Comparison of ENCODE assay signal across 22 cellular contexts in the genomic region with DNA sequence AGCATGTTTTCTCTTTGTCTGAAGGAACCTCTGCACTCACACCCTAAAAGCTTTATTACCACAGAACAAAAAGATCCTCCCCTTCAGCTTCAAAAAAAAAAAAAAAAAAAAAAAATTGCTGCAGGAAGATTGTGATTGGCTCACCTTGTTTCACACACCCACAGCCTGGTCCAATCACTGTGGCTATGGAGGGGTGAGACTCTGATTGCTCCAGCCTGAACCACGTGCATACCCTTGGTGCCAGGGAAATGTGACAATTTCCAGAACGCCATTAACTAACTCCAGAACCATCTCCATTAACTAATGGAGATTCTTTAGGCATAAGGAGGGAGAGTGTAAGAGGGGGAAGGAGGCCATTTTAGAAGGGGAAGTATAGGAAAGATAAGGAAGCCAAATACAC.
DNase-seq lines count a peak whose midpoint lies in the region; FAIRE-seq and TF ChIP-seq lines count a peak whose summit lies in the region.
"Had no signal": no experiment of that assay in that cellular context is flagged by ENCODE, and none has a peak within 500 bp of the region (broad histone marks: within the 10 kb centered on the region; RNA-seq: fewer than 3 reads in every experiment).

No MANE protein-coding gene starts in this region.

- no peak overlapping the region for H3K18ac ChIP-seq in H1 (ENCODE audit: extremely low read depth, low read length)

- H2BK12ac ChIP-seq in H1 (ENCODE audit: low read depth, low read length), result no peak overlapping the region

- no peaks in the 10 kb centered on the region for H3F3A ChIP-seq in GM23248 (ENCODE audit: insufficient read depth)

- no peak overlapping the region for H4K8ac ChIP-seq in H1 (ENCODE audit: extremely low read depth, insufficient read depth, low read length)

- H3K9ac ChIP-seq in Karpas-422 (ENCODE audit: low read length) (no peak overlapping the region), H1 (replicated peaks in 1 of 4; ENCODE audit: extremely low read depth in 1 of 4, low read depth in 3 of 4, low read length in 3 of 4) (no peak overlapping the region), GM23248 (no peak overlapping the region)

- CTCF ChIA-PET in H1 (lab: Charles Lee; ENCODE audit: partially characterized antibody), result no interaction called here

- H3K4me2 ChIP-seq in Karpas-422 (ENCODE audit: low read depth, low read length, poor library complexity, severe bottlenecking) (no peak overlapping the region), H1 (ENCODE audit: insufficient read depth in 1 of 2, low read depth in 2 of 2, low read length in 2 of 2) (no peak overlapping the region), GM23248 (ENCODE audit: unreplicated experiment) (no peak overlapping the region)

- H3K27ac ChIP-seq in Karpas-422 (ENCODE audit: low read length), result no peak overlapping the region
- H3K27ac ChIP-seq in H1 (ENCODE audit: low read depth, low read length), result no peak overlapping the region
- no peak overlapping the region for H3K27ac ChIP-seq in testis
- no peak overlapping the region for H3K27ac ChIP-seq in GM23248
- H3K27ac ChIP-seq: 22Rv1 had no signal

- no peaks in the 10 kb centered on the region for H3K79me2 ChIP-seq in Karpas-422 (ENCODE audit: low read length)
- H3K79me2 ChIP-seq in H1 (ENCODE audit: control insufficient read depth in 1 of 2, insufficient read depth in 2 of 2, low read length in 2 of 2), result no peaks in the 10 kb centered on the region
- no peaks in the 10 kb centered on the region for H3K79me2 ChIP-seq in GM23248 (ENCODE audit: insufficient read depth)

- H2BK15ac ChIP-seq in H1 (ENCODE audit: low read length), result no peak overlapping the region

- H3K9me2 ChIP-seq in Karpas-422 (replicated peaks; ENCODE audit: insufficient read depth, low read length), result no peaks in the 10 kb centered on the region; the same call in 1 of the 2 replicates
- H3K9me2 ChIP-seq in GM23248 (ENCODE audit: insufficient read depth), result no peaks in the 10 kb centered on the region

- TF ChIP-seq CTCF in H1 (IDR thresholded peaks at IDR 0.05; ENCODE audit: control extremely low read depth in 1 of 3, insufficient read depth in 1 of 3, low read depth in 1 of 3, low read length in 3 of 3) (no peak), testis (IDR thresholded peaks at IDR 0.05) (no peak)

- no peak overlapping the region for H2BK5ac ChIP-seq in H1 (ENCODE audit: low read depth, low read length)

- no peak for TF ChIP-seq RAD21 in H1 (IDR thresholded peaks at IDR 0.05 in 1 of 2, conservative IDR thresholded peaks at IDR 0.05 in 1 of 2; ENCODE audit: low read depth in 2 of 2, low read length in 2 of 2)

- no peaks in the 10 kb centered on the region for H3K79me1 ChIP-seq in H1 (ENCODE audit: low read depth, low read length)

- intact Hi-C loops in testis (cut with DNase I; ENCODE audit: low total_unique reads), result no loop called here

- H3K36me3 ChIP-seq in Karpas-422 (ENCODE audit: insufficient read depth, low read length) (no peaks in the 10 kb centered on the region), H1 (ENCODE audit: control insufficient read depth in 2 of 4, insufficient read depth in 4 of 4, low read length in 3 of 4) (no peaks in the 10 kb centered on the region), testis (ENCODE audit: low read depth, missing control alignments) (no peaks in the 10 kb centered on the region), GM23248 (ENCODE audit: low read depth) (no peaks in the 10 kb centered on the region)

- H3K4ac ChIP-seq in H1 (replicated peaks; ENCODE audit: insufficient read length, low read depth, low read length), result no peak overlapping the region

- H3K9me3 ChIP-seq in Karpas-422 (ENCODE audit: low read length) (no peaks in the 10 kb centered on the region), H1 (ENCODE audit: insufficient read depth in 2 of 2, low read depth in 1 of 2, low read length in 1 of 2) (no peaks in the 10 kb centered on the region), testis (no peaks in the 10 kb centered on the region), GM23248 (ENCODE audit: low read depth) (no peaks in the 10 kb centered on the region)

- in situ Hi-C loops in GM23248 (cut with MboI), result no loop called here

- H3K27me3 ChIP-seq in Karpas-422 (ENCODE audit: low read length), result no peaks in the 10 kb centered on the region
- no peaks in the 10 kb centered on the region for H3K27me3 ChIP-seq in H1 (replicated peaks in 1 of 4; ENCODE audit: control insufficient read depth in 3 of 4, extremely low read depth in 1 of 4, insufficient read depth in 3 of 4, low read length in 3 of 4)
- no peaks in the 10 kb centered on the region for H3K27me3 ChIP-seq in testis
- no peaks in the 10 kb centered on the region for H3K27me3 ChIP-seq in GM23248 (replicated peaks; ENCODE audit: insufficient read depth)

- TF ChIP-seq POLR2A in H1 (IDR thresholded peaks at IDR 0.05; ENCODE audit: control extremely low read depth in 1 of 2, low read depth in 2 of 2, low read length in 2 of 2) (no peak), testis (IDR thresholded peaks at IDR 0.05) (no peak)

- no peak overlapping the region for H2BK120ac ChIP-seq in H1 (replicated peaks; ENCODE audit: low read depth, low read length)

- H2AFZ ChIP-seq in Karpas-422 (ENCODE audit: low read length), result no peak overlapping the region
- H2AFZ ChIP-seq in H1 (ENCODE audit: low read length), result no peak overlapping the region
- H2AFZ ChIP-seq in GM23248, result no peak overlapping the region

- no peak overlapping the region for H2BK20ac ChIP-seq in H1 (ENCODE audit: low read length)

- no peak overlapping the region for H4K5ac ChIP-seq in H1 (ENCODE audit: insufficient read length, low read depth, low read length)

- no peak overlapping the region for H3K23ac ChIP-seq in H1 (ENCODE audit: insufficient read length)

- no peak overlapping the region for H2AK5ac ChIP-seq in H1 (ENCODE audit: low read depth, low read length)

- no peak overlapping the region for H4K91ac ChIP-seq in H1 (replicated peaks; ENCODE audit: insufficient read length, low read length)

- no peak for FAIRE-seq in H1 (lab: Jason Lieb, UNC)
- FAIRE-seq: HepG2, RCC 7860 had no signal

- H3K23me2 ChIP-seq in H1 (ENCODE audit: low read depth, low read length), result no peaks in the 10 kb centered on the region

- H3K4me1 ChIP-seq in Karpas-422 (ENCODE audit: low read length) (no peaks in the 10 kb centered on the region), H1 (replicated peaks in 1 of 4; ENCODE audit: control insufficient read depth in 3 of 4, insufficient read depth in 4 of 4, low read length in 3 of 4) (peaks cover 0 to 4% (median 2%) of the 10 kb centered on the region in 4 experiments; a peak in 2 of 7 replicates), testis (no peaks in the 10 kb centered on the region), GM23248 (ENCODE audit: insufficient read depth) (no peaks in the 10 kb centered on the region)

- no peaks in the 10 kb centered on the region for H4K20me1 ChIP-seq in Karpas-422 (ENCODE audit: insufficient read depth, low read depth, low read length)
- no peaks in the 10 kb centered on the region for H4K20me1 ChIP-seq in H1 (replicated peaks in 1 of 2; ENCODE audit: control insufficient read depth in 1 of 2, insufficient read depth in 2 of 2, low read length in 2 of 2)
- H4K20me1 ChIP-seq in GM23248 (ENCODE audit: insufficient read depth), result no peaks in the 10 kb centered on the region

- no peak overlapping the region for H3K56ac ChIP-seq in H1 (replicated peaks; ENCODE audit: insufficient read length, low read depth, low read length)

- TF ChIP-seq EP300 in H1 (IDR thresholded peaks at IDR 0.05; ENCODE audit: borderline replicate concordance in 1 of 2, low read depth in 2 of 2, low read length in 2 of 2), result no peak

- H3K4me3 ChIP-seq in Karpas-422 (ENCODE audit: low read length), result no peak overlapping the region
- H3K4me3 ChIP-seq in H1 (ENCODE audit: extremely low read depth in 1 of 4, insufficient read depth in 2 of 4, low read depth in 3 of 4, low read length in 4 of 4), result no peak overlapping the region
- no peak overlapping the region for H3K4me3 ChIP-seq in testis
- no peak overlapping the region for H3K4me3 ChIP-seq in GM23248

- POLR2A ChIA-PET in H1 (lab: Charles Lee; ENCODE audit: partially characterized antibody), result interaction anchor here (0.6 kb wide), 1 partner anchor 286 kb away, joined by 3 read pairs; no protein-coding TSS in a partner anchor

- DNase-seq in DMS 273 (lab: John Stamatoyannopoulos, UW; ENCODE audit: unreplicated experiment) (peak; percentile 0), DMS 273 treated with DMSO at 0.1 percent for 48 hours (lab: John Stamatoyannopoulos, UW) (no peak), Karpas-422 (peak; percentile 44), H1 (ENCODE audit: low read depth in 1 of 2, low spot score in 2 of 2) (no peak), testis (peak; percentile 34), GM23248 (no peak), NCI-H2029 (lab: John Stamatoyannopoulos, UW) (no peak)
- no peak for DNase-seq in activated CD8-positive, alpha-beta memory T cell treated with anti-CD3 and anti-CD28 coated beads, Interleukin-2, amount 50 U/mL, for 4 hours
- DNase-seq: Calu3; CD8-positive, alpha-beta memory T cell; GOT3; Kasumi-1; NCI-H1694; NCI-H2081 treated with DMSO at 0.1 percent for 48 hours; NCI-H2171; NCI-H226; NCI-H510A; NCI-H69; SIG-M5 had no signal

- 92% methylated on average over 2 of the region's 2 CpGs; no CpG with 5 or more reads in 1 of the 2 experiments for WGBS in H1 (ENCODE audit: extremely low coverage in 1 of 2, insufficient coverage in 1 of 2, insufficient read length in 1 of 2, insufficient replicate concordance in 2 of 2, low coverage in 1 of 2, low lambda C conversion rate in 2 of 2, missing lambda C conversion rate in 1 of 2), 2 experiments
- 54 to 62% methylated on average over 2 of the region's 2 CpGs for WGBS in testis, 2 donors
- 3 to 7% methylated on average over 2 of the region's 2 CpGs for WGBS in GM23248 (ENCODE audit: low coverage in 1 of 2, low lambda C conversion rate in 2 of 2, missing lambda C conversion rate in 2 of 2), 2 experiments

- H3K14ac ChIP-seq in H1 (ENCODE audit: insufficient read length), result no peak overlapping the region

TF ChIP-seq in H1, 55 proteins besides CTCF, POLR2A, EP300 and RAD21:
- TF ChIP-seq SIN3A (conservative IDR thresholded peaks at IDR 0.05 in 1 of 2, IDR thresholded peaks at IDR 0.05 in 1 of 2; ENCODE audit: low read depth in 1 of 2, low read length in 2 of 2) (no peak), SP1 (IDR thresholded peaks at IDR 0.05; ENCODE audit: low read depth, low read length) (0 out of 2 replicates have a peak, but pooled peaks have one; percentile 38)
TF ChIP-seq in H1: peak in this region for 1.

Comparison
In these comparisons a context has a peak if more than half of its experiments do, and no peak if none do; other contexts are left out.
1. DNase-seq: peak in DMS 273 (single experiment), Karpas-422 (single experiment) and testis (single experiment); none in DMS 273 treated with DMSO at 0.1 percent for 48 hours (single experiment), H1 (0 of 2), GM23248 (single experiment), NCI-H2029 (single experiment) and activated CD8-positive, alpha-beta memory T cell treated with anti-CD3 and anti-CD28 coated beads, Interleukin-2, amount 50 U/mL, for 4 hours (single experiment).